In genomic region chr5:79511945-79512493, GRCh38 we compare ENCODE assay signal across 9 cellular contexts. TPM values are rescaled to one million over a fixed set of nuclear protein-coding genes. Genes with fewer than 3 reads are reported as not detected.
DNase-seq lines count a peak whose midpoint lies in the region; ATAC-seq lines count a peak whose summit lies in the region.
"Had no signal": no experiment of that assay in that cellular context is flagged by ENCODE, and none has a peak within 500 bp of the region (broad histone marks: within the 10 kb centered on the region; RNA-seq: fewer than 3 reads in every experiment).

No MANE protein-coding gene starts in this region.

- peaks cover 29% of the 10 kb centered on the region for H3K4me1 Mint-ChIP-seq in stimulated activated effector memory CD8-positive, alpha-beta T cell treated with anti-CD3 and anti-CD28 coated beads, Interleukin-12 subunit alpha, Interleukin-12 subunit beta, amount 100 ng/mL, for 72 hours

- H3K9me3 ChIP-seq in SJCRH30 (replicated peaks): no peaks in the 10 kb centered on the region
- H3K9me3 ChIP-seq in right cardiac atrium (ENCODE audit: control insufficient read depth, low read length): no peaks in the 10 kb centered on the region

- no peaks in the 10 kb centered on the region for H3K36me3 ChIP-seq in SJCRH30

- H3K4me3 Mint-ChIP-seq in stimulated activated effector memory CD8-positive, alpha-beta T cell treated with anti-CD3 and anti-CD28 coated beads, Interleukin-12 subunit alpha, Interleukin-12 subunit beta, amount 100 ng/mL, for 72 hours: peak overlapping the region; percentile 96

- no peak overlapping the region for H3K27ac Mint-ChIP-seq in stimulated activated effector memory CD8-positive, alpha-beta T cell treated with anti-CD3 and anti-CD28 coated beads, Interleukin-12 subunit alpha, Interleukin-12 subunit beta, amount 100 ng/mL, for 72 hours

- H3K4me3 ChIP-seq in SJCRH30 (peak overlapping the region; percentile 75), right cardiac atrium (ENCODE audit: low read length) (peak overlapping the region; percentile 63)

- H3K4me1 ChIP-seq in SJCRH30 (peaks cover 23% of the 10 kb centered on the region), right cardiac atrium (ENCODE audit: control insufficient read depth, insufficient read depth, low read length) (no peaks in the 10 kb centered on the region)

- peak; percentile 11 for DNase-seq in NCI-H2227 treated with DMSO at 0.1 percent for 48 hours (lab: John Stamatoyannopoulos, UW)
- no peak for DNase-seq in NCI-H2227 (lab: John Stamatoyannopoulos, UW; ENCODE audit: unreplicated experiment)
- no peak for DNase-seq in SJCRH30
- no peak for DNase-seq in right cardiac atrium
- no peak for DNase-seq in stimulated activated effector memory CD8-positive, alpha-beta T cell treated with anti-CD3 and anti-CD28 coated beads, Interleukin-12 subunit alpha, Interleukin-12 subunit beta, amount 100 ng/mL, for 72 hours (ENCODE audit: low spot score in 2 of 2)
- DNase-seq in stimulated activated CD4-positive, alpha-beta T cell treated with anti-CD3 and anti-CD28 coated beads, Interleukin-2, amount 100 ng/mL, for 24 hours: no peak
- no peak for DNase-seq in activated naive CD4-positive, alpha-beta T cell (lab: John Stamatoyannopoulos, UW)
- DNase-seq: activated CD4-positive, alpha-beta T cell treated with anti-CD3 and anti-CD28 coated beads for 48 hours had no signal

- no peak for ATAC-seq in right cardiac atrium
- no peak for ATAC-seq in stimulated activated effector memory CD8-positive, alpha-beta T cell treated with anti-CD3 and anti-CD28 coated beads, Interleukin-12 subunit alpha, Interleukin-12 subunit beta, amount 100 ng/mL, for 72 hours
- no peak for ATAC-seq in HG03432 (IDR thresholded peaks at IDR 0.05; ENCODE audit: unreplicated experiment)

- H3K27me3 ChIP-seq in SJCRH30: no peaks in the 10 kb centered on the region
- H3K27me3 ChIP-seq in right cardiac atrium (ENCODE audit: control insufficient read depth, insufficient read depth): no peaks in the 10 kb centered on the region

- intact Hi-C loops in right cardiac atrium (cut with DNase I): no loop called here

- WGBS in right cardiac atrium: 26% methylated on average over 11 of the region's 11 CpGs

- H3K36me3 Mint-ChIP-seq in stimulated activated effector memory CD8-positive, alpha-beta T cell treated with anti-CD3 and anti-CD28 coated beads, Interleukin-12 subunit alpha, Interleukin-12 subunit beta, amount 100 ng/mL, for 72 hours: peaks cover 6% of the 10 kb centered on the region

- H3K9me3 Mint-ChIP-seq in stimulated activated effector memory CD8-positive, alpha-beta T cell treated with anti-CD3 and anti-CD28 coated beads, Interleukin-12 subunit alpha, Interleukin-12 subunit beta, amount 100 ng/mL, for 72 hours: no peaks in the 10 kb centered on the region

- peak overlapping the region; percentile 3; the same call in 1 of the 2 replicates for H3K27ac ChIP-seq in SJCRH30
- H3K27ac ChIP-seq in right cardiac atrium (ENCODE audit: low read length): no peak overlapping the region

RNA-seq across cellular contexts. Expression of gene HOMER1, which starts 1.9 kb away (rescaled TPM):
- 15.7 and 18.3 TPM in 2 replicates for total RNA-seq in SJCRH30 (2014; rRNA removed; shearing (Covaris generic))
- total RNA-seq in right cardiac atrium: 10 to 100 TPM; 30.7 to 57.6 (median 46.8) TPM
- polyA plus RNA-seq in right cardiac atrium: 10.0 TPM
